In genomic region chr3:109774108-109774507, GRCh38 we compare ENCODE assay signal across 22 cellular contexts.
"Had no signal": no experiment of that assay in that cellular context is flagged by ENCODE, and none has a peak within 500 bp of the region (broad histone marks: within the 10 kb centered on the region; RNA-seq: fewer than 3 reads in every experiment).

No MANE protein-coding gene starts in this region.

- ATAC-seq: HepG2, Panc1, PC-3 had no signal

- FAIRE-seq: HepG2 had no signal

- H3K9me3 ChIP-seq: SK-N-SH had no signal

- H3K9ac ChIP-seq: SK-N-SH had no signal

- H3K27ac ChIP-seq: RWPE1 had no signal

- DNase-seq: IMR-90, Karpas-422, KG1, MM.1S, NCI-H1105, NCI-H1417, NCI-H1436 treated with DMSO at 0.1 percent for 48 hours, NCI-H1694, NCI-H187 treated with DMSO at 0.1 percent for 48 hours, NCI-H2029 treated with DMSO at 0.1 percent for 48 hours, NCI-H2107, NCI-H2227 treated with DMSO at 0.1 percent for 48 hours, NCI-H524, NCI-H69, NCI-H774, PC-3, SHP77, SK-N-SH, SW 1271 had no signal

- H3K4me2 ChIP-seq: SK-N-SH had no signal
